ENCODE assay signal across 12 cellular contexts in the genomic region with DNA sequence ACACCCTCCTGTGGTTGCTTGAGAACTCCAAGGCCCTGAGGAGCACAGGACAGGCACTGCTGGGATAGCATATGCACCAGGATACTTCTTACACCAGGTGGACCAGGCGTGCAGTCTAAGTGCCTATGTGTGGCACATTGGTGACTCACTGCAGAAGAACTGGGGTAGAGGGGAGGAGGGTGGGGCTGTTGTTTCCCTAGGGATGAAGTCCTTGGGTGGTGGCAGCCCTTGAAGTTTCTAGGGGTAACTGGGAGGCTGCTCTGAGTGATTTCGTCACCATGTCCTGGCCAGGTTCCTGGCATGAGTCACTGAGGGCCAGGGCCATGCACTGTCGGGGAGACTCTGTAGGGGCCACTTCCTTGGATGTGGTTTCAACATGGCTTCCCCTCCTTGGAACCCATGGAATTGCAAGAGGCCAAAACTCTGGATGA. TPM values are rescaled to one million over a fixed set of nuclear protein-coding genes. Genes with fewer than 3 reads are reported as not detected.
A peak's percentile ranks its signal among the peaks of the same experiment; 100 is the strongest.
DNase-seq lines count a peak whose midpoint lies in the region; ATAC-seq and TF ChIP-seq lines count a peak whose summit lies in the region.
"Had no signal": no experiment of that assay in that cellular context is flagged by ENCODE, and none has a peak within 500 bp of the region (broad histone marks: within the 10 kb centered on the region; RNA-seq: fewer than 3 reads in every experiment).

No MANE protein-coding gene starts in this region.

- intact Hi-C loops in Calu3 (cut with micrococcal nuclease; ENCODE audit: unreplicated experiment): loop anchor here (2.0 kb wide), 1 partner anchor 17 kb away; the partner anchor contains the start of gene MYZAP

- no peak for ATAC-seq in HG02970 (IDR thresholded peaks at IDR 0.05; ENCODE audit: low FRiP score, unreplicated experiment)
- ATAC-seq: activated T-cell treated with anti-CD3 and anti-CD28 coated beads, Interleukin-2, amount 50 U/mL, for 4 hours; left lobe of liver; T-cell had no signal

- H4K8ac ChIP-seq in H9 (replicated peaks; ENCODE audit: insufficient read length, low read depth, low read length): no peak overlapping the region

- H2BK15ac ChIP-seq in H9 (ENCODE audit: low read depth, low read length): no peak overlapping the region

- no peaks in the 10 kb centered on the region for H3K9me3 Mint-ChIP-seq in Calu3 (ENCODE audit: low read depth, unreplicated experiment)
- H3K9me3 Mint-ChIP-seq in H9: no peaks in the 10 kb centered on the region
- H3K9me3 Mint-ChIP-seq: activated T-cell treated with anti-CD3 and anti-CD28 coated beads, Interleukin-2, amount 50 U/mL, for 4 hours; T-cell had no signal

- H3K36me3 Mint-ChIP-seq in Calu3 (ENCODE audit: insufficient read depth, unreplicated experiment) (peaks cover 6% of the 10 kb centered on the region), H9 (ENCODE audit: insufficient read depth in 1 of 3, low read depth in 3 of 3) (no peaks in the 10 kb centered on the region)
- H3K36me3 Mint-ChIP-seq: T-cell had no signal

- no peak overlapping the region for H4K5ac ChIP-seq in H9 (ENCODE audit: insufficient read length, low read depth, low read length)

- no peak overlapping the region for H3K4me3 ChIP-seq in mucosa of rectum (ENCODE audit: low read length in 2 of 2)
- H3K4me3 ChIP-seq: skin epidermis had no signal

- H3K36me3 ChIP-seq in mucosa of rectum (ENCODE audit: control insufficient read depth in 2 of 2, insufficient read depth in 2 of 2, low read length in 2 of 2): peaks cover 0 to 6% of the 10 kb centered on the region in 2 donors

- H4K20me1 ChIP-seq in H9 (ENCODE audit: control insufficient read depth, insufficient read depth, insufficient read length): no peaks in the 10 kb centered on the region

- H3K9ac ChIP-seq in mucosa of rectum (ENCODE audit: low read depth in 1 of 2, low read length in 2 of 2) (no peak overlapping the region), H9 (ENCODE audit: extremely low read depth, insufficient read length, low read length) (no peak overlapping the region)

- no peaks in the 10 kb centered on the region for H3K9me3 ChIP-seq in mucosa of rectum (ENCODE audit: control insufficient read depth in 2 of 2, low read length in 2 of 2)
- H3K9me3 ChIP-seq in H9 (ENCODE audit: control insufficient read depth, low read depth, low read length): no peaks in the 10 kb centered on the region

- H3K56ac ChIP-seq in H9 (ENCODE audit: insufficient read length, low read depth, low read length): no peak overlapping the region

- CTCF ChIA-PET in Calu3 (lab: Charles Lee): interaction anchor here (0.8 kb wide), 1 partner anchor 37 kb away, joined by 3 read pairs; no protein-coding TSS in a partner anchor

- H3K27me3 Mint-ChIP-seq in Calu3 (ENCODE audit: unreplicated experiment): no peaks in the 10 kb centered on the region
- no peaks in the 10 kb centered on the region; the same call in 1 of the 2 replicates for H3K27me3 Mint-ChIP-seq in H9 (ENCODE audit: low read depth)

- H4K91ac ChIP-seq in H9 (ENCODE audit: insufficient read length, low read depth, low read length): no peak overlapping the region

- H2BK12ac ChIP-seq in H9 (ENCODE audit: insufficient read length, low read depth, low read length): no peak overlapping the region

- no peak overlapping the region for H3K4me2 ChIP-seq in H9 (ENCODE audit: insufficient read depth, insufficient read length, low read length)

- no TSS peak for BruUV-seq in Calu3 (replicated peaks; lab: Mats Ljungman, UMichigan)

- H3K4me3 Mint-ChIP-seq in Calu3 (ENCODE audit: low read depth, unreplicated experiment) (no peak overlapping the region), H9 (no peak overlapping the region)
- H3K4me3 Mint-ChIP-seq: activated T-cell treated with anti-CD3 and anti-CD28 coated beads, Interleukin-2, amount 50 U/mL, for 4 hours; T-cell had no signal

- H3K4me1 ChIP-seq in mucosa of rectum (ENCODE audit: control insufficient read depth in 2 of 2, insufficient read depth in 2 of 2, low read length in 2 of 2) (peaks cover 29 to 47% of the 10 kb centered on the region in 2 donors), H9 (ENCODE audit: insufficient read depth, low read length) (no peaks in the 10 kb centered on the region)

- no peak overlapping the region for H3K14ac ChIP-seq in H9 (ENCODE audit: insufficient read depth, low read length)

- H3K27ac ChIP-seq in mucosa of rectum (ENCODE audit: low read depth in 2 of 2, low read length in 2 of 2) (peak overlapping the region; percentile 78 to 83), H9 (ENCODE audit: insufficient read length, low read depth, low read length) (no peak overlapping the region)

- H3K27me3 ChIP-seq in mucosa of rectum (ENCODE audit: control insufficient read depth in 2 of 2, insufficient read depth in 2 of 2, low read length in 2 of 2) (no peaks in the 10 kb centered on the region), H9 (ENCODE audit: insufficient read depth, low read length) (no peaks in the 10 kb centered on the region)

- H2BK120ac ChIP-seq in H9 (ENCODE audit: low read depth, low read length, poor library complexity, severe bottlenecking): no peak overlapping the region

- no peak overlapping the region for H3K4ac ChIP-seq in H9 (ENCODE audit: low read depth, low read length)

- H3K79me2 ChIP-seq in H9 (ENCODE audit: insufficient read depth, low read length): no peaks in the 10 kb centered on the region

- H3K79me1 ChIP-seq in H9 (ENCODE audit: insufficient read depth, low read depth, low read length, poor library complexity, severe bottlenecking): no peaks in the 10 kb centered on the region

- no CpG with 5 or more reads among the region's 3 CpGs for WGBS in H9 (ENCODE audit: extremely low coverage, insufficient read length, low lambda C conversion rate)

- TF ChIP-seq CTCF in Calu3 (IDR thresholded peaks at IDR 0.05; ENCODE audit: unreplicated experiment) (peak; percentile 17), H9 (conservative IDR thresholded peaks at IDR 0.05) (no peak)

- H3K23ac ChIP-seq in H9 (ENCODE audit: insufficient read length, low read depth, low read length): no peak overlapping the region

- no peak overlapping the region for H2BK5ac ChIP-seq in H9 (ENCODE audit: insufficient read length, low read length)

- no peak overlapping the region for H2BK20ac ChIP-seq in H9 (ENCODE audit: low read depth, low read length, poor library complexity, severe bottlenecking)

- DNase-seq in Calu3 (peak; percentile 94), RPMI7951 (ENCODE audit: low read depth) (peak; percentile 85), fibroblast of gingiva (ENCODE audit: low read depth) (peak; percentile 72), H9 (no peak), SHP77 (lab: John Stamatoyannopoulos, UW) (no peak), NCI-H1694 treated with DMSO at 0.1 percent for 48 hours (lab: John Stamatoyannopoulos, UW) (no peak)
- DNase-seq: activated T-cell treated with anti-CD3 and anti-CD28 coated beads, Interleukin-2, amount 50 U/mL, for 4 hours; T-cell had no signal

- no peak overlapping the region for H3K18ac ChIP-seq in H9 (ENCODE audit: insufficient read length, low read depth, low read length)

- peaks cover 67% of the 10 kb centered on the region for H3K4me1 Mint-ChIP-seq in Calu3 (ENCODE audit: low read depth, unreplicated experiment)
- peaks cover 6 to 10% of the 10 kb centered on the region in 2 experiments for H3K4me1 Mint-ChIP-seq in H9
- H3K4me1 Mint-ChIP-seq: T-cell had no signal

- H2AFZ ChIP-seq in H9 (ENCODE audit: low read length): no peak overlapping the region

- no peak overlapping the region for H3T11ph ChIP-seq in H9 (ENCODE audit: low read length)

- H3K23me2 ChIP-seq in H9 (ENCODE audit: insufficient read length, low read depth, low read length, poor library complexity, severe bottlenecking): no peaks in the 10 kb centered on the region

- no peak overlapping the region for H2AK5ac ChIP-seq in H9 (ENCODE audit: insufficient read length, low read length)

- peak overlapping the region; percentile 77 for H3K27ac Mint-ChIP-seq in Calu3 (ENCODE audit: unreplicated experiment)
- no peak overlapping the region for H3K27ac Mint-ChIP-seq in H9
- H3K27ac Mint-ChIP-seq: T-cell had no signal

RNA-seq across cellular contexts. Expression of gene MYZAP, which starts 15.9 kb away (rescaled TPM):
- total RNA-seq in Calu3 (2022): 5.1 and 6.9 TPM in 2 replicates
- 0.24 and 0.29 TPM in 2 replicates for total RNA-seq in RPMI7951 (2014; rRNA removed; shearing (Covaris generic))
- 0.63 and 0.72 TPM in 2 replicates for total RNA-seq in H9 (2021)

Comparison
In these comparisons a context has a peak if more than half of its experiments do, and no peak if none do; other contexts are left out.
1. DNase-seq: peak in Calu3 (single experiment), RPMI7951 (single experiment) and fibroblast of gingiva (single experiment); none in H9 (single experiment), SHP77 (0 of 2) and NCI-H1694 treated with DMSO at 0.1 percent for 48 hours (single experiment).